Comparison of ENCODE assay signal across 8 cellular contexts in genomic region chr2:43168016-43168369, GRCh38. TPM values are rescaled to one million over a fixed set of nuclear protein-coding genes. Genes with fewer than 3 reads are reported as not detected.
DNase-seq lines count a peak whose midpoint lies in the region; ATAC-seq and TF ChIP-seq lines count a peak whose summit lies in the region.

No MANE protein-coding gene starts in this region.

- intact Hi-C loops in left cardiac atrium (cut with DNase I) = no loop called here

- H3K36me3 ChIP-seq in cardiac muscle cell (no peaks in the 10 kb centered on the region), mucosa of rectum (ENCODE audit: control insufficient read depth in 2 of 2, insufficient read depth in 2 of 2, low read length in 2 of 2) (no peaks in the 10 kb centered on the region)

- H3K4me3 ChIP-seq in cardiac muscle cell = no peak overlapping the region
- H3K4me3 ChIP-seq in mucosa of rectum (ENCODE audit: low read length in 2 of 2) = no peak overlapping the region

- DNase-seq in cardiac muscle cell (ENCODE audit: low read depth in 1 of 2, low spot score in 1 of 2) = no peak
- DNase-seq in left cardiac atrium = no peak
- no peak for DNase-seq in activated naive CD8-positive, alpha-beta T cell treated with anti-CD3 and anti-CD28 coated beads, Interleukin-2, amount 10 ng/mL, durations not matched to agents 7 days and 5 days
- no peak for DNase-seq in type B pancreatic cell (ENCODE audit: extremely low spot score, unreplicated experiment)
- no peak for DNase-seq in NCI-H2171 (lab: John Stamatoyannopoulos, UW)

- peak overlapping the region; percentile 52 to 94 for H3K9ac ChIP-seq in mucosa of rectum (ENCODE audit: low read depth in 1 of 2, low read length in 2 of 2)

- no peaks in the 10 kb centered on the region for H3K9me3 ChIP-seq in cardiac muscle cell (ENCODE audit: low read depth)
- no peaks in the 10 kb centered on the region for H3K9me3 ChIP-seq in mucosa of rectum (ENCODE audit: control insufficient read depth in 2 of 2, low read length in 2 of 2)

- POLR2A ChIA-PET in activated naive CD8-positive, alpha-beta T cell treated with anti-CD3 and anti-CD28 coated beads, Interleukin-2, amount 10 ng/mL, durations not matched to agents 7 days and 5 days (lab: Charles Lee) = interaction anchor here (0.6 to 28.7 kb wide), 7 partner anchors 8 to 236 kb away, joined by 3 to 585 read pairs (median 36); partner anchors contain the start of gene ZFP36L2

- H3K27ac Mint-ChIP-seq in activated naive CD8-positive, alpha-beta T cell treated with anti-CD3 and anti-CD28 coated beads, Interleukin-2, amount 10 ng/mL, durations not matched to agents 7 days and 5 days = peak overlapping the region; percentile 98
- peak overlapping the region; percentile 92 for H3K27ac Mint-ChIP-seq in type B pancreatic cell

- H3K36me3 Mint-ChIP-seq in activated naive CD8-positive, alpha-beta T cell treated with anti-CD3 and anti-CD28 coated beads, Interleukin-2, amount 10 ng/mL, durations not matched to agents 7 days and 5 days = no peaks in the 10 kb centered on the region
- no peaks in the 10 kb centered on the region for H3K36me3 Mint-ChIP-seq in type B pancreatic cell

- TF ChIP-seq CTCF in cardiac muscle cell (IDR thresholded peaks at IDR 0.05; ENCODE audit: low read depth, low read length) (no peak), type B pancreatic cell (conservative IDR thresholded peaks at IDR 0.05) (no peak)

- peak overlapping the region; percentile 85 for H3K4me3 Mint-ChIP-seq in activated naive CD8-positive, alpha-beta T cell treated with anti-CD3 and anti-CD28 coated beads, Interleukin-2, amount 10 ng/mL, durations not matched to agents 7 days and 5 days
- no peak overlapping the region for H3K4me3 Mint-ChIP-seq in type B pancreatic cell

- H3K4me1 Mint-ChIP-seq in activated naive CD8-positive, alpha-beta T cell treated with anti-CD3 and anti-CD28 coated beads, Interleukin-2, amount 10 ng/mL, durations not matched to agents 7 days and 5 days = peaks cover 48% of the 10 kb centered on the region
- H3K4me1 Mint-ChIP-seq in type B pancreatic cell (ENCODE audit: unreplicated experiment) = peaks cover 37% of the 10 kb centered on the region

- H3K27me3 ChIP-seq in cardiac muscle cell (no peaks in the 10 kb centered on the region), mucosa of rectum (ENCODE audit: control insufficient read depth in 2 of 2, insufficient read depth in 2 of 2, low read length in 2 of 2) (no peaks in the 10 kb centered on the region)

- ATAC-seq in left cardiac atrium (no peak), HG03354 (IDR thresholded peaks at IDR 0.05; ENCODE audit: poor library complexity, severe bottlenecking, unreplicated experiment) (no peak), GM21526 (IDR thresholded peaks at IDR 0.05; ENCODE audit: low FRiP score, unreplicated experiment) (no peak)
- ATAC-seq in activated naive CD8-positive, alpha-beta T cell treated with anti-CD3 and anti-CD28 coated beads, Interleukin-2, amount 10 ng/mL, durations not matched to agents 7 days and 5 days (ENCODE audit: low read depth) = no peak

- H3K9me3 Mint-ChIP-seq in activated naive CD8-positive, alpha-beta T cell treated with anti-CD3 and anti-CD28 coated beads, Interleukin-2, amount 10 ng/mL, durations not matched to agents 7 days and 5 days = no peaks in the 10 kb centered on the region
- H3K9me3 Mint-ChIP-seq in type B pancreatic cell = no peaks in the 10 kb centered on the region

- H3K27ac ChIP-seq in cardiac muscle cell (peak overlapping the region; percentile 30), mucosa of rectum (ENCODE audit: low read depth in 2 of 2, low read length in 2 of 2) (peak overlapping the region; percentile 94 to 97)

- H3K4me1 ChIP-seq in cardiac muscle cell (ENCODE audit: low read depth) (peaks cover 26% of the 10 kb centered on the region), mucosa of rectum (ENCODE audit: control insufficient read depth in 2 of 2, insufficient read depth in 2 of 2, low read length in 2 of 2) (peaks cover 48 to 64% of the 10 kb centered on the region in 2 donors)

- peaks cover 2% of the 10 kb centered on the region for H3K27me3 Mint-ChIP-seq in activated naive CD8-positive, alpha-beta T cell treated with anti-CD3 and anti-CD28 coated beads, Interleukin-2, amount 10 ng/mL, durations not matched to agents 7 days and 5 days
- no peaks in the 10 kb centered on the region for H3K27me3 Mint-ChIP-seq in type B pancreatic cell

RNA-seq across cellular contexts. Expression of gene ZFP36L2, which starts 58.4 kb away (rescaled TPM):
- total RNA-seq in cardiac muscle cell = 20.3 and 27.6 TPM in 2 replicates
- 73.9 and 88.4 TPM in 2 replicates for polyA plus RNA-seq in cardiac muscle cell
- total RNA-seq in left cardiac atrium = 10 to 100 TPM; 64.0 to 82.1 TPM
- 100 to 1,000 TPM; 207 to 218 TPM for total RNA-seq in activated naive CD8-positive, alpha-beta T cell treated with anti-CD3 and anti-CD28 coated beads, Interleukin-2, amount 10 ng/mL, durations not matched to agents 7 days and 5 days
- total RNA-seq in type B pancreatic cell (ENCODE audit: low replicate concordance) = 198 and 437 TPM in 2 replicates
